In genomic region chr10:73073627-73074026, GRCh38 we compare ENCODE assay signal across 23 cellular contexts.
"Had no signal": no experiment of that assay in that cellular context is flagged by ENCODE, and none has a peak within 500 bp of the region (broad histone marks: within the 10 kb centered on the region; RNA-seq: fewer than 3 reads in every experiment).

No MANE protein-coding gene starts in this region.

- H3K4me1 Mint-ChIP-seq: neural progenitor cell had no signal

- H3K27me3 ChIP-seq: heart left ventricle, neural progenitor cell, ovary, right atrium auricular region, tibial artery, upper lobe of left lung, uterus had no signal

- H3K36me3 ChIP-seq: ovary, uterus had no signal

- DNase-seq: effector CD4-positive, alpha-beta T cell; endodermal cell; heart left ventricle; hippocampal formation; left colon; left ventricle myocardium superior; mesenchymal stem cell; midbrain; nucleus accumbens; ovary; stimulated activated CD4-positive, alpha-beta T cell treated with anti-CD3 and anti-CD28 coated beads, Interleukin-2, amount 100 ng/mL, for 48 hours; stimulated activated CD8-positive, alpha-beta memory T cell treated with anti-CD3 and anti-CD28 coated beads, Interleukin-4, amount 100 ng/mL, for 48 hours; tibial artery; upper lobe of left lung; uterus had no signal

- H3K27me3 Mint-ChIP-seq: natural killer cell treated with Interleukin-12 subunit alpha and Interleukin-12 subunit beta and Interleukin-15 and Interleukin-18, amount 100 ng/mL, for 72 hours; stimulated activated memory B cell treated with anti-CD40 and anti-IgM and Interleukin-4, amounts not matched to agents 10 μg/mL and 1 μg/mL and 100 μg/mL, for 72 hours; stimulated activated naive CD8-positive, alpha-beta T cell treated with anti-CD3 and anti-CD28 coated beads, Interleukin-15, Interleukin-2, amounts not matched to agents 100 ng/mL and 50 ng/mL, for 24 hours had no signal

- H3K9me3 Mint-ChIP-seq: endodermal cell; natural killer cell treated with Interleukin-12 subunit alpha and Interleukin-12 subunit beta and Interleukin-15 and Interleukin-18, amount 100 ng/mL, for 72 hours; neural progenitor cell; stimulated activated memory B cell treated with anti-CD40 and anti-IgM and Interleukin-4, amounts not matched to agents 10 μg/mL and 1 μg/mL and 100 μg/mL, for 72 hours; stimulated activated naive CD8-positive, alpha-beta T cell treated with anti-CD3 and anti-CD28 coated beads, Interleukin-15, Interleukin-2, amounts not matched to agents 100 ng/mL and 50 ng/mL, for 24 hours had no signal

- H3K9ac ChIP-seq: neural progenitor cell had no signal

- FAIRE-seq: frontal cortex had no signal

- H3K27ac Mint-ChIP-seq: endodermal cell; neural progenitor cell; stimulated activated memory B cell treated with anti-CD40 and anti-IgM and Interleukin-4, amounts not matched to agents 10 μg/mL and 1 μg/mL and 100 μg/mL, for 72 hours; stimulated activated naive CD8-positive, alpha-beta T cell treated with anti-CD3 and anti-CD28 coated beads, Interleukin-15, Interleukin-2, amounts not matched to agents 100 ng/mL and 50 ng/mL, for 24 hours had no signal

- H3K4me3 Mint-ChIP-seq: endodermal cell; natural killer cell treated with Interleukin-12 subunit alpha and Interleukin-12 subunit beta and Interleukin-15 and Interleukin-18, amount 100 ng/mL, for 72 hours; neural progenitor cell; stimulated activated memory B cell treated with anti-CD40 and anti-IgM and Interleukin-4, amounts not matched to agents 10 μg/mL and 1 μg/mL and 100 μg/mL, for 72 hours; stimulated activated naive CD8-positive, alpha-beta T cell treated with anti-CD3 and anti-CD28 coated beads, Interleukin-15, Interleukin-2, amounts not matched to agents 100 ng/mL and 50 ng/mL, for 24 hours had no signal

- ATAC-seq: heart left ventricle; left colon; left ventricle myocardium superior; natural killer cell treated with Interleukin-12 subunit alpha and Interleukin-12 subunit beta and Interleukin-15 and Interleukin-18, amount 100 ng/mL, for 72 hours; stimulated activated memory B cell treated with anti-CD40 and anti-IgM and Interleukin-4, amounts not matched to agents 10 μg/mL and 1 μg/mL and 100 μg/mL, for 72 hours had no signal

- H3K4me3 ChIP-seq: heart left ventricle, lung, neural progenitor cell, ovary, right atrium auricular region, smooth muscle cell, tibial artery, upper lobe of left lung, uterus had no signal

- H3K9me3 ChIP-seq: heart left ventricle, ovary, right atrium auricular region, tibial artery, upper lobe of left lung, uterus had no signal

- H3K4me2 ChIP-seq: neural progenitor cell, smooth muscle cell had no signal

- H3K27ac ChIP-seq: heart left ventricle, neural progenitor cell, ovary, right atrium auricular region, tibial artery, upper lobe of left lung, uterus had no signal

- H3K4me1 ChIP-seq: neural progenitor cell had no signal

- H2AFZ ChIP-seq: neural progenitor cell had no signal
